1 cellular context compared by ENCODE assay signal in genomic region chr2:148640767-148641166, GRCh38.
TF ChIP-seq lines count a peak whose summit lies in the region.

No MANE protein-coding gene starts in this region.

TF ChIP-seq in GM23338, 12 proteins besides CTCF, POLR2A, EP300 and RAD21 (continued from another document):
- TF ChIP-seq ZNF462 (CRISPR knock-in tag; IDR thresholded peaks at IDR 0.05) (no peak), ZNF114 (CRISPR knock-in tag; IDR thresholded peaks at IDR 0.05) (no peak), EZH2 (IDR thresholded peaks at IDR 0.05; ENCODE audit: low read depth, unreplicated experiment) (no peak)
